7 cellular contexts compared by ENCODE assay signal in genomic region chr12:49057888-49058287, GRCh38. TPM values are rescaled to one million over a fixed set of nuclear protein-coding genes. Genes with fewer than 3 reads are reported as not detected.
DNase-seq lines count a peak whose midpoint lies in the region; ATAC-seq and TF ChIP-seq lines count a peak whose summit lies in the region.

No MANE protein-coding gene starts in this region.

- no peak overlapping the region for H3K14ac ChIP-seq in H9 (ENCODE audit: insufficient read depth, low read length)

- no peak overlapping the region for H2AK5ac ChIP-seq in H9 (ENCODE audit: insufficient read length, low read length)

- H3K56ac ChIP-seq in H9 (ENCODE audit: insufficient read length, low read depth, low read length), result no peak overlapping the region

- H3K27ac Mint-ChIP-seq in H9, result peak overlapping the region in 1 of 3 experiments; percentile 24; a peak in 1 of 7 replicates

- peaks cover 26 to 34% (median 31%) of the 10 kb centered on the region in 3 experiments for H3K36me3 Mint-ChIP-seq in H9 (ENCODE audit: insufficient read depth in 1 of 3, low read depth in 3 of 3)

- H2AFZ ChIP-seq in H9 (ENCODE audit: low read length), result no peak overlapping the region

- DNase-seq in H9 (no peak), SJSA1 (ENCODE audit: low read depth in 1 of 2, low spot score in 2 of 2) (no peak), fibroblast of mammary gland (ENCODE audit: low read depth) (no peak), skeletal muscle cell (ENCODE audit: low read depth) (no peak), superior temporal gyrus (ENCODE audit: extremely low spot score) (no peak), midbrain (lab: John Stamatoyannopoulos, UW) (no peak)

- no peak overlapping the region for H2BK20ac ChIP-seq in H9 (ENCODE audit: low read depth, low read length, poor library complexity, severe bottlenecking)

- peaks cover 48% of the 10 kb centered on the region for H3K79me2 ChIP-seq in H9 (ENCODE audit: insufficient read depth, low read length)

- H3K9me3 Mint-ChIP-seq in H9, result no peaks in the 10 kb centered on the region

- H2BK15ac ChIP-seq in H9 (ENCODE audit: low read depth, low read length), result no peak overlapping the region

- H3K4me3 Mint-ChIP-seq in H9, result peak overlapping the region; percentile 97

- H3K4me1 ChIP-seq in H9 (ENCODE audit: insufficient read depth, low read length) (peaks cover 14% of the 10 kb centered on the region), SJSA1 (replicated peaks) (peaks cover 38% of the 10 kb centered on the region)

- no peak for ATAC-seq in HG03354 (IDR thresholded peaks at IDR 0.05; ENCODE audit: poor library complexity, severe bottlenecking, unreplicated experiment)

- H3K23me2 ChIP-seq in H9 (ENCODE audit: insufficient read length, low read depth, low read length, poor library complexity, severe bottlenecking), result peaks cover 24% of the 10 kb centered on the region

- H3K4ac ChIP-seq in H9 (ENCODE audit: low read depth, low read length), result no peak overlapping the region

- H2BK12ac ChIP-seq in H9 (ENCODE audit: insufficient read length, low read depth, low read length), result no peak overlapping the region

- H3T11ph ChIP-seq in H9 (ENCODE audit: low read length), result no peak overlapping the region

- H3K27me3 Mint-ChIP-seq in H9 (ENCODE audit: low read depth), result no peaks in the 10 kb centered on the region

- H3K4me2 ChIP-seq in H9 (ENCODE audit: insufficient read depth, insufficient read length, low read length), result peak overlapping the region; percentile 85

- H4K91ac ChIP-seq in H9 (ENCODE audit: insufficient read length, low read depth, low read length), result no peak overlapping the region

- TF ChIP-seq CTCF in H9 (conservative IDR thresholded peaks at IDR 0.05) (no peak), fibroblast of mammary gland (conservative IDR thresholded peaks at IDR 0.05; ENCODE audit: control insufficient read depth, insufficient read depth, low read depth, low read length) (no peak)

- no peaks in the 10 kb centered on the region for H4K20me1 ChIP-seq in H9 (ENCODE audit: control insufficient read depth, insufficient read depth, insufficient read length)

- WGBS in H9 (ENCODE audit: extremely low coverage, insufficient read length, low lambda C conversion rate), result no CpG with 5 or more reads among the region's 4 CpGs

- H3K4me3 ChIP-seq in SJSA1, result peak overlapping the region; percentile 98
- H3K4me3 ChIP-seq in fibroblast of mammary gland (ENCODE audit: control insufficient read depth, low read depth, low read length), result peak overlapping the region; percentile 91
- peak overlapping the region; percentile 95 for H3K4me3 ChIP-seq in skeletal muscle cell (ENCODE audit: low read depth, low read length)

- no peak overlapping the region for H2BK120ac ChIP-seq in H9 (ENCODE audit: low read depth, low read length, poor library complexity, severe bottlenecking)

- H3K9ac ChIP-seq in H9 (ENCODE audit: extremely low read depth, insufficient read length, low read length), result peak overlapping the region; percentile 50

- no peak overlapping the region for H3K18ac ChIP-seq in H9 (ENCODE audit: insufficient read length, low read depth, low read length)

- H3K9me3 ChIP-seq in H9 (ENCODE audit: control insufficient read depth, low read depth, low read length), result no peaks in the 10 kb centered on the region
- no peaks in the 10 kb centered on the region; the same call in 1 of the 2 replicates for H3K9me3 ChIP-seq in SJSA1 (replicated peaks)

- H3K79me1 ChIP-seq in H9 (ENCODE audit: insufficient read depth, low read depth, low read length, poor library complexity, severe bottlenecking), result peaks cover 30% of the 10 kb centered on the region

- H2BK5ac ChIP-seq in H9 (ENCODE audit: insufficient read length, low read length), result no peak overlapping the region

- no peak overlapping the region for H3K23ac ChIP-seq in H9 (ENCODE audit: insufficient read length, low read depth, low read length)

- H3K4me1 Mint-ChIP-seq in H9, result peaks cover 50% of the 10 kb centered on the region in 2 experiments

- H4K8ac ChIP-seq in H9 (replicated peaks; ENCODE audit: insufficient read length, low read depth, low read length), result no peak overlapping the region

- H4K5ac ChIP-seq in H9 (ENCODE audit: insufficient read length, low read depth, low read length), result no peak overlapping the region

- H3K27ac ChIP-seq in H9 (ENCODE audit: insufficient read length, low read depth, low read length), result no peak overlapping the region
- H3K27ac ChIP-seq in SJSA1, result no peak overlapping the region

- peaks cover 67% of the 10 kb centered on the region for H3K36me3 ChIP-seq in SJSA1

- H3K27me3 ChIP-seq in H9 (ENCODE audit: insufficient read depth, low read length) (no peaks in the 10 kb centered on the region), SJSA1 (replicated peaks) (no peaks in the 10 kb centered on the region)

RNA-seq across cellular contexts. Expression of gene KMT2D, which starts 2.7 kb away (rescaled TPM):
- 83.9 and 93.7 TPM in 2 replicates for total RNA-seq in H9 (2021)
- 19.9 and 22.6 TPM in 2 replicates for total RNA-seq in SJSA1 (2014; rRNA removed; shearing (Covaris generic))

RNA-seq across cellular contexts. Expression of gene RHEBL1, which starts 11.9 kb away (rescaled TPM):
- 4.0 and 4.1 TPM in 2 replicates for total RNA-seq in H9 (2021)
- total RNA-seq in SJSA1 (2014; rRNA removed; shearing (Covaris generic)), result 0.34 and 2.5 TPM in 2 replicates

RNA-seq across cellular contexts. Expression of gene DHH, which starts 36.7 kb away (rescaled TPM):
- total RNA-seq in H9 (2021), result 0.13 and 0.20 TPM in 2 replicates
- not detected in 2 replicates for total RNA-seq in SJSA1 (2014; rRNA removed; shearing (Covaris generic))

RNA-seq across cellular contexts. Expression of gene PRKAG1, which starts 39.3 kb away (rescaled TPM):
- total RNA-seq in H9 (2021), result 34.8 and 36.7 TPM in 2 replicates
- total RNA-seq in SJSA1 (2014; rRNA removed; shearing (Covaris generic)), result 36.4 and 47.3 TPM in 2 replicates

RNA-seq across cellular contexts. Expression of gene LMBR1L, which starts 52.8 kb away (rescaled TPM):
- total RNA-seq in H9 (2021), result 50.4 and 55.1 TPM in 2 replicates
- 9.0 and 16.0 TPM in 2 replicates for total RNA-seq in SJSA1 (2014; rRNA removed; shearing (Covaris generic))
